ENCODE assay signal across 12 cellular contexts in genomic region chr3:14358426-14359211, GRCh38. TPM values are rescaled to one million over a fixed set of nuclear protein-coding genes. Genes with fewer than 3 reads are reported as not detected.
DNase-seq lines count a peak whose midpoint lies in the region; ATAC-seq and TF ChIP-seq lines count a peak whose summit lies in the region.
"Had no signal": no experiment of that assay in that cellular context is flagged by ENCODE, and none has a peak within 500 bp of the region (broad histone marks: within the 10 kb centered on the region; RNA-seq: fewer than 3 reads in every experiment).

No MANE protein-coding gene starts in this region.

- H3K36me3 ChIP-seq in GM23338 (ENCODE audit: insufficient read depth) (no peaks in the 10 kb centered on the region), SJSA1 (no peaks in the 10 kb centered on the region), A673 (ENCODE audit: insufficient read depth, low read length, poor library complexity, severe bottlenecking) (no peaks in the 10 kb centered on the region)

- peak overlapping the region; percentile 90; the same call in 1 of the 2 replicates for H2AFZ ChIP-seq in GM23338

- peaks cover 12% of the 10 kb centered on the region for H3K27me3 Mint-ChIP-seq in GM23338 (ENCODE audit: insufficient read depth, low read depth, poor library complexity)
- H3K27me3 Mint-ChIP-seq: activated CD4-positive, alpha-beta T cell treated with anti-CD3 and anti-CD28 coated beads, Interleukin-2, amount 10 ng/mL, durations not matched to agents 24 days and 14 days had no signal

- TF ChIP-seq CTCF in GM23338 (conservative IDR thresholded peaks at IDR 0.05; ENCODE audit: low read depth in 2 of 2) (peak in 1 of 2 experiments; percentile 26; a peak in 1 of 4 replicates), foreskin keratinocyte (conservative IDR thresholded peaks at IDR 0.05) (peak; percentile 5), A673 (conservative IDR thresholded peaks at IDR 0.05; ENCODE audit: low read depth, low read length) (no peak)

- CTCF ChIA-PET in A673 (lab: Charles Lee): no interaction called here

- peaks cover 2% of the 10 kb centered on the region; the same call in 1 of the 2 replicates for H3K4me1 ChIP-seq in GM23338 (ENCODE audit: insufficient read depth)
- H3K4me1 ChIP-seq in SJSA1 (replicated peaks): peaks cover 75% of the 10 kb centered on the region
- no peaks in the 10 kb centered on the region for H3K4me1 ChIP-seq in foreskin keratinocyte
- no peaks in the 10 kb centered on the region for H3K4me1 ChIP-seq in A673 (ENCODE audit: insufficient read depth, low read length, poor library complexity, severe bottlenecking)

- H3K9me2 ChIP-seq in GM23338 (ENCODE audit: insufficient read depth): no peaks in the 10 kb centered on the region

- H3K4me3 ChIP-seq in GM23338 (no peak overlapping the region), SJSA1 (no peak overlapping the region), A673 (ENCODE audit: low read depth, low read length, poor library complexity, severe bottlenecking) (no peak overlapping the region)

- POLR2A ChIA-PET in A673 (lab: Charles Lee; ENCODE audit: low non-redundant PET): no interaction called here

- H3K27ac ChIP-seq in GM23338 (ENCODE audit: low read depth): no peak overlapping the region
- H3K27ac ChIP-seq in SJSA1: peak overlapping the region; percentile 71
- H3K27ac ChIP-seq in foreskin keratinocyte: no peak overlapping the region
- no peak overlapping the region for H3K27ac ChIP-seq in A673 (ENCODE audit: low read depth, low read length, poor library complexity, severe bottlenecking)
- H3K27ac ChIP-seq: HL-60 had no signal

- DNase-seq in GM23338 (ENCODE audit: low spot score) (peak; percentile 54), SJSA1 (ENCODE audit: low read depth in 1 of 2, low spot score in 2 of 2) (peak; percentile 92), foreskin keratinocyte (no peak), retina (peak; percentile 54), A673 (ENCODE audit: low spot score) (no peak), DMS79 treated with DMSO at 0.1 percent for 48 hours (lab: John Stamatoyannopoulos, UW) (no peak)
- DNase-seq: activated CD4-positive, alpha-beta T cell treated with anti-CD3 and anti-CD28 coated beads, Interleukin-2, amount 10 ng/mL, durations not matched to agents 24 days and 14 days; caudate nucleus; GDM1 had no signal

- peaks cover 8% of the 10 kb centered on the region for H3K4me1 Mint-ChIP-seq in GM23338
- H3K4me1 Mint-ChIP-seq: activated CD4-positive, alpha-beta T cell treated with anti-CD3 and anti-CD28 coated beads, Interleukin-2, amount 10 ng/mL, durations not matched to agents 24 days and 14 days had no signal

- H3K27me3 ChIP-seq in GM23338 (ENCODE audit: insufficient read depth) (no peaks in the 10 kb centered on the region), SJSA1 (replicated peaks) (no peaks in the 10 kb centered on the region), foreskin keratinocyte (peaks cover 56% of the 10 kb centered on the region), A673 (replicated peaks; ENCODE audit: insufficient read depth, low read depth, low read length, poor library complexity) (no peaks in the 10 kb centered on the region)

- no peaks in the 10 kb centered on the region; the same call in 2 of the 3 replicates for H3K9me3 Mint-ChIP-seq in GM23338
- H3K9me3 Mint-ChIP-seq: activated CD4-positive, alpha-beta T cell treated with anti-CD3 and anti-CD28 coated beads, Interleukin-2, amount 10 ng/mL, durations not matched to agents 24 days and 14 days had no signal

- no peak overlapping the region for H3K4me2 ChIP-seq in GM23338

- H3K27ac Mint-ChIP-seq in GM23338: no peak overlapping the region; the same call in 1 of the 2 replicates
- H3K27ac Mint-ChIP-seq: activated CD4-positive, alpha-beta T cell treated with anti-CD3 and anti-CD28 coated beads, Interleukin-2, amount 10 ng/mL, durations not matched to agents 24 days and 14 days had no signal

- ATAC-seq in GM23338 (peak; percentile 46; the same call in 2 of the 3 replicates), foreskin keratinocyte (no peak), HG03520 (IDR thresholded peaks at IDR 0.05; ENCODE audit: unreplicated experiment) (no peak)
- no peak for ATAC-seq in activated CD4-positive, CD25-positive, alpha-beta regulatory T cell treated with anti-CD3 and anti-CD28 coated beads, Interleukin-2, amount 50 U/mL, for 24 hours

- BruUV-seq in A673 (replicated peaks; lab: Mats Ljungman, UMichigan): no TSS peak

- intact Hi-C loops in A673 (cut with micrococcal nuclease; ENCODE audit: unreplicated experiment): no loop called here

- no peaks in the 10 kb centered on the region for H3F3A ChIP-seq in GM23338 (replicated peaks; ENCODE audit: low read depth)

- H3K9me3 ChIP-seq in SJSA1 (replicated peaks) (no peaks in the 10 kb centered on the region), A673 (ENCODE audit: low read depth, low read length, poor library complexity, severe bottlenecking) (no peaks in the 10 kb centered on the region)

- no peaks in the 10 kb centered on the region for H3K79me2 ChIP-seq in GM23338 (replicated peaks; ENCODE audit: insufficient read depth)

- H4K20me1 ChIP-seq in GM23338 (replicated peaks; ENCODE audit: insufficient read depth): no peaks in the 10 kb centered on the region

- H3K4me3 Mint-ChIP-seq in GM23338: no peak overlapping the region
- H3K4me3 Mint-ChIP-seq: activated CD4-positive, alpha-beta T cell treated with anti-CD3 and anti-CD28 coated beads, Interleukin-2, amount 10 ng/mL, durations not matched to agents 24 days and 14 days had no signal

- no peaks in the 10 kb centered on the region for H3K36me3 Mint-ChIP-seq in GM23338 (ENCODE audit: low read depth)

TF ChIP-seq in GM23338, 12 proteins besides CTCF, POLR2A, EP300 and RAD21 (continues in another document):
- TF ChIP-seq ZNF331 (CRISPR knock-in tag; IDR thresholded peaks at IDR 0.05; ENCODE audit: low read depth): no peak
- no peak for TF ChIP-seq POLR2AphosphoS5 (IDR thresholded peaks at IDR 0.05; ENCODE audit: low read depth)
- no peak for TF ChIP-seq ZNF114 (CRISPR knock-in tag; IDR thresholded peaks at IDR 0.05)
- TF ChIP-seq, protein P1, sequence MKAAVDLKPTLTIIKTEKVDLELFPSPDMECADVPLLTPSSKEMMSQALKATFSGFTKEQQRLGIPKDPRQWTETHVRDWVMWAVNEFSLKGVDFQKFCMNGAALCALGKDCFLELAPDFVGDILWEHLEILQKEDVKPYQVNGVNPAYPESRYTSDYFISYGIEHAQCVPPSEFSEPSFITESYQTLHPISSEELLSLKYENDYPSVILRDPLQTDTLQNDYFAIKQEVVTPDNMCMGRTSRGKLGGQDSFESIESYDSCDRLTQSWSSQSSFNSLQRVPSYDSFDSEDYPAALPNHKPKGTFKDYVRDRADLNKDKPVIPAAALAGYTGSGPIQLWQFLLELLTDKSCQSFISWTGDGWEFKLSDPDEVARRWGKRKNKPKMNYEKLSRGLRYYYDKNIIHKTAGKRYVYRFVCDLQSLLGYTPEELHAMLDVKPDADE (IDR thresholded peaks at IDR 0.05): no peak
- no peak for TF ChIP-seq REST (IDR thresholded peaks at IDR 0.05; ENCODE audit: unreplicated experiment)
- no peak for TF ChIP-seq JUNB (IDR thresholded peaks at IDR 0.05; ENCODE audit: unreplicated experiment)
- TF ChIP-seq CREB1 (CRISPR knock-in tag; IDR thresholded peaks at IDR 0.05; ENCODE audit: low read depth): no peak
- TF ChIP-seq STAT1 (IDR thresholded peaks at IDR 0.05; ENCODE audit: unreplicated experiment): no peak
- TF ChIP-seq EZH2 (IDR thresholded peaks at IDR 0.05; ENCODE audit: low read depth, unreplicated experiment): no peak
- no peak for TF ChIP-seq EZH2phosphoT487 (IDR thresholded peaks at IDR 0.05; ENCODE audit: unreplicated experiment)

RNA-seq across cellular contexts. Expression of gene SLC6A6, which starts 43.8 kb away (rescaled TPM):
- total RNA-seq in GM23338 (2014; rRNA removed; shearing (Covaris generic)): 142 and 150 TPM in 2 replicates
- polyA plus RNA-seq in GM23338 (2016; fragmentation: Nextera tagmentation; extraction: Ambion mirVana): 27.5 and 31.6 TPM in 2 replicates
- 36.0 and 49.4 TPM in 2 replicates for total RNA-seq in SJSA1 (2014; rRNA removed; shearing (Covaris generic))
- 13.6 and 14.8 TPM in 2 replicates for total RNA-seq in foreskin keratinocyte
- 4.7 and 5.0 TPM in 2 replicates for polyA plus RNA-seq in foreskin keratinocyte
- 48.8 and 55.1 TPM in 2 replicates for total RNA-seq in A673 (2021)

Comparison
In these comparisons a context has a peak if more than half of its experiments do, and no peak if none do; other contexts are left out.
1. DNase-seq: peak in GM23338 (single experiment), SJSA1 (2 of 2) and retina (single experiment); none in foreskin keratinocyte (0 of 2), A673 (single experiment) and DMS79 treated with DMSO at 0.1 percent for 48 hours (single experiment).